Comparison of ENCODE assay signal across 16 cellular contexts in the genomic region with DNA sequence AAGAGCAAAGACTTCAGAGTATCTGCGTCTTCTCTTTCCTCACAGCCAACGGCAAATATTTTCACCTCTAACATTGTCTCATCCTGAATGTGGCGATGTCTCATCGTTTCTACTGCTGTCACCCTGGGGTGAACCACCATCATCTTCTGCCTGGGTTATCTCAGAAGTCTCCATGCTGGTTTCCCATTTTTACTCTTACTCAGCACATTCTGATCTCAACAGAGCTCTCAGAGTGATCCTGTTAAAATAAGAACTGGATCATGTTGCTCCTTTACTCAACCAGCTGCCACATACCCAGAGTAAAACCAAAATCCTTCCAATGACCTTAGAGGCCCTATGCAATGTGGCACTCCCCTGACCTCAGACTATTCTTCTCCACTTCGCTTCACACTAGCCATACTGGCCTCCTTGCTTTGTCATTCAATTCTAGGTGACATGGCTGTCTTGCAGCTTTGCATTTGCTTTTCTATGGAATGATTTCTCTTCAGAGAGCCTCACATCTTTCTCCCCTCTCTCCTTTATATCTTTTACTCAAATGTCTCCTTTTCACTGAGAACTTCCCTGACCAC. TPM values are rescaled to one million over a fixed set of nuclear protein-coding genes. Genes with fewer than 3 reads are reported as not detected.
A peak's percentile ranks its signal among the peaks of the same experiment; 100 is the strongest.
DNase-seq lines count a peak whose midpoint lies in the region; ATAC-seq and TF ChIP-seq lines count a peak whose summit lies in the region.
"Had no signal": no experiment of that assay in that cellular context is flagged by ENCODE, and none has a peak within 500 bp of the region (broad histone marks: within the 10 kb centered on the region; RNA-seq: fewer than 3 reads in every experiment).

No MANE protein-coding gene starts in this region.

- no peak overlapping the region for H3K18ac ChIP-seq in IMR-90 (ENCODE audit: low read depth, low read length)

- no peak overlapping the region for H3K4ac ChIP-seq in IMR-90 (ENCODE audit: low read depth, low read length)

- H3K27ac Mint-ChIP-seq in WTC11: no peak overlapping the region
- H3K27ac Mint-ChIP-seq in stimulated activated memory B cell treated with anti-CD40 and anti-IgM and Interleukin-4, amounts not matched to agents 10 μg/mL and 1 μg/mL and 100 μg/mL, for 72 hours: no peak overlapping the region
- H3K27ac Mint-ChIP-seq: CD8-positive, alpha-beta T cell had no signal

- dilution Hi-C loops in IMR-90 (cut with HindIII; ENCODE audit: low sequenced_read_pairs, unreplicated experiment): no loop called here

- TF ChIP-seq EP300 in neural cell (conservative IDR thresholded peaks at IDR 0.05; ENCODE audit: poor library complexity, severe bottlenecking): no peak

- no peak overlapping the region for H3K23ac ChIP-seq in IMR-90 (ENCODE audit: low read depth, low read length)

- in situ Hi-C loops in IMR-90 (cut with MboI; ENCODE audit: low sequenced_read_pairs): no loop called here

- H3K4me1 ChIP-seq in IMR-90 (ENCODE audit: control insufficient read depth, insufficient read depth, low read length) (no peaks in the 10 kb centered on the region), psoas muscle (no peaks in the 10 kb centered on the region)
- H3K4me1 ChIP-seq: BE2C had no signal

- H3K9ac ChIP-seq in IMR-90 (ENCODE audit: low read depth, low read length): no peak overlapping the region
- H3K9ac ChIP-seq in neural cell (ENCODE audit: low read length): no peak overlapping the region

- no peak overlapping the region for H3K4me3 Mint-ChIP-seq in WTC11
- H3K4me3 Mint-ChIP-seq in stimulated activated memory B cell treated with anti-CD40 and anti-IgM and Interleukin-4, amounts not matched to agents 10 μg/mL and 1 μg/mL and 100 μg/mL, for 72 hours: no peak overlapping the region
- H3K4me3 Mint-ChIP-seq: CD8-positive, alpha-beta T cell had no signal

- H2BK15ac ChIP-seq in IMR-90 (ENCODE audit: low read depth, low read length): no peak overlapping the region

- 55% methylated on average over 3 of the region's 5 CpGs; no CpG with 5 or more reads in 1 of the 2 experiments for WGBS in IMR-90 (ENCODE audit: extremely low coverage in 2 of 2, insufficient read length in 1 of 2), 2 experiments
- 81 to 95% (median 88%) methylated on average over 5 of the region's 5 CpGs for WGBS in psoas muscle, 3 donors

- TF ChIP-seq RAD21 in IMR-90 (IDR thresholded peaks at IDR 0.05; ENCODE audit: low read length) (no peak), neural cell (conservative IDR thresholded peaks at IDR 0.05) (no peak)

- ATAC-seq in IMR-90 (ENCODE audit: low read depth) (no peak), WTC11 (peak; percentile 51), psoas muscle (no peak), left colon (no peak)
- no peak for ATAC-seq in stimulated activated memory B cell treated with anti-CD40 and anti-IgM and Interleukin-4, amounts not matched to agents 10 μg/mL and 1 μg/mL and 100 μg/mL, for 72 hours
- ATAC-seq: CD8-positive, alpha-beta T cell had no signal

- no peak overlapping the region for H3K4me2 ChIP-seq in IMR-90 (ENCODE audit: low read depth, low read length)
- H3K4me2 ChIP-seq in neural cell (ENCODE audit: low read length): no peak overlapping the region

- no peak overlapping the region for H3K27ac ChIP-seq in IMR-90 (ENCODE audit: insufficient read depth, low read length)
- H3K27ac ChIP-seq in neural cell (ENCODE audit: low read length): no peak overlapping the region
- no peak overlapping the region for H3K27ac ChIP-seq in psoas muscle
- H3K27ac ChIP-seq: C4-2B, HL-60 had no signal

- H4K20me1 ChIP-seq in IMR-90 (ENCODE audit: insufficient read depth, low read length) (no peaks in the 10 kb centered on the region), neural cell (ENCODE audit: insufficient read depth) (no peaks in the 10 kb centered on the region)

- H3K9me3 Mint-ChIP-seq in WTC11: peaks cover 5% of the 10 kb centered on the region
- peaks cover 4% of the 10 kb centered on the region for H3K9me3 Mint-ChIP-seq in stimulated activated memory B cell treated with anti-CD40 and anti-IgM and Interleukin-4, amounts not matched to agents 10 μg/mL and 1 μg/mL and 100 μg/mL, for 72 hours
- H3K9me3 Mint-ChIP-seq: CD8-positive, alpha-beta T cell had no signal

- H4K91ac ChIP-seq in IMR-90 (ENCODE audit: insufficient read depth, low read depth, low read length): no peak overlapping the region

- H3K27me3 Mint-ChIP-seq in WTC11 (ENCODE audit: low read depth): peaks cover 4% of the 10 kb centered on the region; the same call in 1 of the 2 replicates
- H3K27me3 Mint-ChIP-seq in stimulated activated memory B cell treated with anti-CD40 and anti-IgM and Interleukin-4, amounts not matched to agents 10 μg/mL and 1 μg/mL and 100 μg/mL, for 72 hours: no peaks in the 10 kb centered on the region

- TF ChIP-seq CTCF in IMR-90 (conservative IDR thresholded peaks at IDR 0.05; ENCODE audit: low read depth, low read length) (no peak), WTC11 (IDR thresholded peaks at IDR 0.05) (no peak), neural cell (IDR thresholded peaks at IDR 0.05; ENCODE audit: poor library complexity, severe bottlenecking) (no peak), psoas muscle (IDR thresholded peaks at IDR 0.05) (no peak)

- H3K36me3 Mint-ChIP-seq in WTC11: no peaks in the 10 kb centered on the region; the same call in 1 of the 2 replicates
- H3K36me3 Mint-ChIP-seq in stimulated activated memory B cell treated with anti-CD40 and anti-IgM and Interleukin-4, amounts not matched to agents 10 μg/mL and 1 μg/mL and 100 μg/mL, for 72 hours: no peaks in the 10 kb centered on the region
- H3K36me3 Mint-ChIP-seq: CD8-positive, alpha-beta T cell had no signal

- H3K9me1 ChIP-seq in IMR-90 (ENCODE audit: insufficient read depth, low read length): no peaks in the 10 kb centered on the region

- H4K5ac ChIP-seq in IMR-90 (ENCODE audit: low read depth, low read length): no peak overlapping the region

- DNase-seq in IMR-90 (no peak), WTC11 (ENCODE audit: low spot score) (no peak), psoas muscle (no peak), left colon (no peak)
- DNase-seq in activated CD4-positive, alpha-beta T cell treated with anti-CD3 and anti-CD28 coated beads for 48 hours: no peak
- DNase-seq: BE2C; CD8-positive, alpha-beta T cell; COR-L47; DMS153; DMS79 treated with DMSO at 0.1 percent for 48 hours; EL had no signal

- H4K8ac ChIP-seq in IMR-90 (ENCODE audit: low read depth in 2 of 2, low read length in 2 of 2): no peak overlapping the region

- H3K14ac ChIP-seq in IMR-90 (replicated peaks; ENCODE audit: low read depth, low read length): no peak overlapping the region

- H2AK5ac ChIP-seq in IMR-90 (ENCODE audit: low read depth, low read length): no peak overlapping the region

- CTCF ChIA-PET in IMR-90 (lab: Yijun Ruan, JAX) (no interaction called here), WTC11 (lab: Charles Lee) (interaction anchor here (2.1 kb wide), 1 partner anchor 53 kb away, joined by 9 read pairs; no protein-coding TSS in a partner anchor)

- H3K79me1 ChIP-seq in IMR-90 (ENCODE audit: low read depth in 1 of 2, low read length in 2 of 2): no peaks in the 10 kb centered on the region

- H3K9me3 ChIP-seq in IMR-90 (ENCODE audit: control insufficient read depth, insufficient read depth, low read length) (peaks cover 7% of the 10 kb centered on the region; the same call in 1 of the 2 replicates), neural cell (ENCODE audit: low read length) (peaks cover 4% of the 10 kb centered on the region), psoas muscle (no peaks in the 10 kb centered on the region)
- H3K9me3 ChIP-seq: BE2C had no signal

- H3K4me1 Mint-ChIP-seq in WTC11: no peaks in the 10 kb centered on the region
- H3K4me1 Mint-ChIP-seq in stimulated activated memory B cell treated with anti-CD40 and anti-IgM and Interleukin-4, amounts not matched to agents 10 μg/mL and 1 μg/mL and 100 μg/mL, for 72 hours: no peaks in the 10 kb centered on the region

- no peaks in the 10 kb centered on the region for H3F3A ChIP-seq in neural cell (ENCODE audit: insufficient read depth, low read length, poor library complexity, severe bottlenecking)

- H3K56ac ChIP-seq in IMR-90 (ENCODE audit: extremely low read depth, insufficient read depth, low read length): no peak overlapping the region

- no peak for TF ChIP-seq POLR2A in IMR-90 (IDR thresholded peaks at IDR 0.05; ENCODE audit: low read depth, low read length)

- POLR2A ChIA-PET in IMR-90 (lab: Charles Lee; ENCODE audit: unreplicated experiment) (no interaction called here), WTC11 (lab: Charles Lee) (no interaction called here)

- H3K9me2 ChIP-seq in neural cell (ENCODE audit: insufficient read depth, low read length): no peaks in the 10 kb centered on the region

- no TSS peak for BruUV-seq in IMR-90 (replicated peaks; lab: Mats Ljungman, UMichigan)

- intact Hi-C loops in IMR-90 (cut with micrococcal nuclease): no loop called here
- intact Hi-C loops in psoas muscle (cut with DNase I): no loop called here
- intact Hi-C loops in left colon (cut with DNase I, micrococcal nuclease): no loop called here

- H2AFZ ChIP-seq in IMR-90 (replicated peaks; ENCODE audit: low read length, poor library complexity) (no peak overlapping the region), neural cell (ENCODE audit: low read depth, low read length) (no peak overlapping the region)

- H3K4me3 ChIP-seq in IMR-90 (ENCODE audit: insufficient read depth, low read depth, low read length): no peak overlapping the region
- H3K4me3 ChIP-seq in neural cell (ENCODE audit: low read length): peak overlapping the region; percentile 26
- no peak overlapping the region for H3K4me3 ChIP-seq in psoas muscle

- H3K79me2 ChIP-seq in neural cell (replicated peaks; ENCODE audit: insufficient read depth, low read length): no peaks in the 10 kb centered on the region

- no peak overlapping the region for H2BK120ac ChIP-seq in IMR-90 (ENCODE audit: low read depth, low read length)

- no peak overlapping the region for H2BK20ac ChIP-seq in IMR-90 (ENCODE audit: low read depth, low read length)

- H3K27me3 ChIP-seq in IMR-90 (ENCODE audit: control insufficient read depth, insufficient read depth, low read length) (no peaks in the 10 kb centered on the region), neural cell (ENCODE audit: insufficient read depth, low read depth, low read length) (no peaks in the 10 kb centered on the region), psoas muscle (ENCODE audit: insufficient read depth in 3 of 3, low read length in 2 of 3) (no peaks in the 10 kb centered on the region)
- H3K27me3 ChIP-seq: BE2C had no signal

- no peak overlapping the region for H2AK9ac ChIP-seq in IMR-90 (replicated peaks; ENCODE audit: low read depth, low read length, poor library complexity)

- H3K36me3 ChIP-seq in IMR-90 (ENCODE audit: control insufficient read depth, insufficient read depth, low read length): no peaks in the 10 kb centered on the region
- H3K36me3 ChIP-seq in neural cell (ENCODE audit: insufficient read depth, low read length): no peaks in the 10 kb centered on the region
- no peaks in the 10 kb centered on the region for H3K36me3 ChIP-seq in psoas muscle (ENCODE audit: insufficient read depth in 1 of 2, low read depth in 1 of 2)
- H3K36me3 ChIP-seq: BE2C had no signal

- H2BK5ac ChIP-seq in IMR-90 (ENCODE audit: low read depth, low read length, poor library complexity, severe bottlenecking): no peak overlapping the region

RNA-seq across cellular contexts. Expression of a gene that starts 7.8 kb away (rescaled TPM):
- total RNA-seq in IMR-90 (2012; rRNA removed) (not detected in 2 replicates), WTC11 (2021) (0.09 to 0.17 TPM (median 0.14 TPM) in 3 replicates), psoas muscle (under 1 TPM; 0.10 to 0.76 (median 0.55) TPM), left colon (100 to 1,000 TPM; 235 to 338 TPM)
- polyA plus RNA-seq in IMR-90 (2012; rRNA removed) (not detected in 2 replicates), neural cell (0.46 TPM in 1 of 2 replicates, not detected in the other), psoas muscle (under 1 TPM; 0.25 to 0.29 (median 0.25) TPM)
- not detected in 2 replicates for polyA plus RNA-seq in IMR-90 (2012; cell fraction: cytosol; rRNA removed)
- polyA plus RNA-seq in IMR-90 (2012; cell fraction: nucleus; rRNA removed; ENCODE audit: low replicate concordance): not detected in 2 replicates
- 0.73 and 0.81 TPM in 2 replicates for polyA minus RNA-seq in neural cell
- total RNA-seq: CD8-positive, alpha-beta T cell had no signal
- polyA plus RNA-seq: AG04450 had no signal

Comparison
In these comparisons a context has a peak if more than half of its experiments do, and no peak if none do; other contexts are left out.
1. RNA of a gene that starts 7.8 kb away (total RNA-seq): 235 to 338 TPM in left colon; 0.10 to 0.76 TPM in psoas muscle, 0.09 to 0.17 TPM in WTC11 and not detected in IMR-90; every median in the first group is over 100 times any median in the second.